Comparison of ENCODE assay signal across 9 cellular contexts in genomic region chr17:48611213-48611612, GRCh38. TPM values are rescaled to one million over a fixed set of nuclear protein-coding genes. Genes with fewer than 3 reads are reported as not detected.
DNase-seq lines count a peak whose midpoint lies in the region; ATAC-seq and FAIRE-seq lines count a peak whose summit lies in the region.
"Had no signal": no experiment of that assay in that cellular context is flagged by ENCODE, and none has a peak within 500 bp of the region (broad histone marks: within the 10 kb centered on the region; RNA-seq: fewer than 3 reads in every experiment).

No MANE protein-coding gene starts in this region.

- peak overlapping the region; percentile 92 to 99 for H3K4ac ChIP-seq in mesenchymal stem cell (ENCODE audit: low read depth in 1 of 2, low read length in 2 of 2)

- H3K27ac ChIP-seq in mesenchymal stem cell (ENCODE audit: low read length, poor library complexity, severe bottlenecking) = peak overlapping the region; percentile 64

- H3K23ac ChIP-seq in mesenchymal stem cell (ENCODE audit: low read length in 2 of 2) = peak overlapping the region in 1 of 2 experiments; percentile 86

- peak overlapping the region; percentile 96 for H3K4me3 Mint-ChIP-seq in activated T-helper 17 cell treated with anti-CD3 and anti-CD28 coated beads, Interleukin-2, amount 50 U/mL, for 72 hours

- no peaks in the 10 kb centered on the region for H3K9me3 Mint-ChIP-seq in activated T-helper 17 cell treated with anti-CD3 and anti-CD28 coated beads, Interleukin-2, amount 50 U/mL, for 72 hours

- H4K8ac ChIP-seq in mesenchymal stem cell (ENCODE audit: low read length) = peak overlapping the region; percentile 36

- H2BK120ac ChIP-seq in mesenchymal stem cell (ENCODE audit: low read depth, low read length) = peak overlapping the region; percentile 54

- peak overlapping the region; percentile 69 for H4K91ac ChIP-seq in mesenchymal stem cell (ENCODE audit: low read length)

- peaks cover 66% of the 10 kb centered on the region for H3K27me3 Mint-ChIP-seq in activated T-helper 17 cell treated with anti-CD3 and anti-CD28 coated beads, Interleukin-2, amount 50 U/mL, for 72 hours

- peak overlapping the region; percentile 65 to 87 for H3K4me3 ChIP-seq in mesenchymal stem cell (ENCODE audit: insufficient read depth in 1 of 2, low read depth in 1 of 2, low read length in 2 of 2)

- H3K14ac ChIP-seq in mesenchymal stem cell (ENCODE audit: low read length in 2 of 2) = no peak overlapping the region

- H2AK5ac ChIP-seq in mesenchymal stem cell (ENCODE audit: low read length, severe bottlenecking) = no peak overlapping the region

- H2BK15ac ChIP-seq in mesenchymal stem cell (ENCODE audit: low read depth, poor library complexity, severe bottlenecking) = peak overlapping the region; percentile 87

- no peaks in the 10 kb centered on the region for H3K9me3 ChIP-seq in mesenchymal stem cell (ENCODE audit: control insufficient read depth, low read length)

- peak overlapping the region; percentile 67 to 99 for H3K18ac ChIP-seq in mesenchymal stem cell (ENCODE audit: low read depth in 1 of 2, low read length in 2 of 2)

- peak overlapping the region; percentile 38 to 69 for H2BK12ac ChIP-seq in mesenchymal stem cell (ENCODE audit: low read length in 2 of 2)

- H3K4me1 Mint-ChIP-seq in activated T-helper 17 cell treated with anti-CD3 and anti-CD28 coated beads, Interleukin-2, amount 50 U/mL, for 72 hours = peaks cover 27% of the 10 kb centered on the region

- peak overlapping the region; percentile 98 for H2BK5ac ChIP-seq in mesenchymal stem cell (ENCODE audit: low read depth, low read length, poor library complexity, severe bottlenecking)

- DNase-seq in A172 (ENCODE audit: low spot score) = peak; percentile 34
- DNase-seq in GM19239 (ENCODE audit: insufficient read length, low spot score) = no peak
- peak; percentile 72 for DNase-seq in mesenchymal stem cell
- no peak for DNase-seq in SIG-M5 (lab: John Stamatoyannopoulos, UW)
- no peak for DNase-seq in SKM-1 treated with dmso at 0.1 percent for 144 hours (lab: John Stamatoyannopoulos, UW; ENCODE audit: unreplicated experiment)
- no peak for DNase-seq in iPS-NIHi7 (ENCODE audit: extremely low spot score)

- peaks cover 16% of the 10 kb centered on the region for H3K36me3 Mint-ChIP-seq in activated T-helper 17 cell treated with anti-CD3 and anti-CD28 coated beads, Interleukin-2, amount 50 U/mL, for 72 hours (ENCODE audit: low read depth)

- peaks cover 5 to 13% of the 10 kb centered on the region in 2 experiments for H3K36me3 ChIP-seq in mesenchymal stem cell (ENCODE audit: control insufficient read depth in 1 of 2, insufficient read depth in 2 of 2, low read depth in 1 of 2, low read length in 2 of 2)

- under 1% methylated on average over 15 of the region's 22 CpGs for WGBS in mesenchymal stem cell

- H2AFZ ChIP-seq in mesenchymal stem cell (ENCODE audit: low read depth, low read length) = no peak overlapping the region

- H3K4me2 ChIP-seq in mesenchymal stem cell (ENCODE audit: low read length, poor library complexity, severe bottlenecking) = peak overlapping the region; percentile 97

- peak overlapping the region; percentile 98 for H3K9ac ChIP-seq in mesenchymal stem cell (ENCODE audit: low read length)

- peak; percentile 15 for ATAC-seq in activated T-helper 17 cell treated with anti-CD3 and anti-CD28 coated beads, Interleukin-2, amount 50 U/mL, for 72 hours (replicated peaks)
- ATAC-seq in HG02981 (IDR thresholded peaks at IDR 0.05; ENCODE audit: unreplicated experiment) = no peak

- H3K27ac Mint-ChIP-seq in activated T-helper 17 cell treated with anti-CD3 and anti-CD28 coated beads, Interleukin-2, amount 50 U/mL, for 72 hours = peak overlapping the region; percentile 80

- peaks cover 14% of the 10 kb centered on the region for H3K79me1 ChIP-seq in mesenchymal stem cell (replicated peaks; ENCODE audit: low read length, poor library complexity, severe bottlenecking)

- FAIRE-seq in GM19239 (lab: Jason Lieb, UNC) = peak; percentile 37
- FAIRE-seq: bronchial epithelial cell had no signal

- H3K27me3 ChIP-seq in mesenchymal stem cell (ENCODE audit: control insufficient read depth in 1 of 2, insufficient read depth in 1 of 2, low read length in 2 of 2) = peaks cover 15 to 23% of the 10 kb centered on the region in 2 experiments

- H3K4me1 ChIP-seq in mesenchymal stem cell (ENCODE audit: control insufficient read depth, insufficient read depth, low read depth, low read length) = peaks cover 22% of the 10 kb centered on the region

RNA-seq across cellular contexts. Expression of gene HOXB7, which starts 0.4 kb away (rescaled TPM):
- 22.4 and 24.7 TPM in 2 replicates for total RNA-seq in A172 (2014; rRNA removed; shearing (Covaris generic))
- total RNA-seq in activated T-helper 17 cell treated with anti-CD3 and anti-CD28 coated beads, Interleukin-2, amount 50 U/mL, for 72 hours = under 1 TPM in 1 of 2 donors, not detected in 1; 0.95 TPM
- 108 TPM for polyA plus RNA-seq in mesenchymal stem cell (2013, experiment 1 of 2)
- 115 TPM for polyA plus RNA-seq in mesenchymal stem cell (2013, experiment 2 of 2)
- total RNA-seq: bronchial epithelial cell had no signal

RNA-seq across cellular contexts. Expression of gene HOXB8, which starts 3.9 kb away (rescaled TPM):
- 34.8 and 56.0 TPM in 2 replicates for total RNA-seq in A172 (2014; rRNA removed; shearing (Covaris generic))
- not detected for total RNA-seq in activated T-helper 17 cell treated with anti-CD3 and anti-CD28 coated beads, Interleukin-2, amount 50 U/mL, for 72 hours
- 53.4 TPM for polyA plus RNA-seq in mesenchymal stem cell (2013, experiment 1 of 2)
- 50.0 TPM for polyA plus RNA-seq in mesenchymal stem cell (2013, experiment 2 of 2)
- total RNA-seq: bronchial epithelial cell had no signal

RNA-seq across cellular contexts. Expression of gene HOXB6, which starts 6.4 kb away (rescaled TPM):
- 40.2 and 58.7 TPM in 2 replicates for total RNA-seq in A172 (2014; rRNA removed; shearing (Covaris generic))
- total RNA-seq in activated T-helper 17 cell treated with anti-CD3 and anti-CD28 coated beads, Interleukin-2, amount 50 U/mL, for 72 hours = under 1 TPM; 0.37 to 0.39 TPM
- 37.1 TPM for polyA plus RNA-seq in mesenchymal stem cell (2013, experiment 1 of 2)
- polyA plus RNA-seq in mesenchymal stem cell (2013, experiment 2 of 2) = 35.9 TPM
- total RNA-seq: bronchial epithelial cell had no signal

RNA-seq across cellular contexts. Expression of gene HOXB9, which starts 14.9 kb away (rescaled TPM):
- 6.2 and 8.3 TPM in 2 replicates for total RNA-seq in A172 (2014; rRNA removed; shearing (Covaris generic))
- total RNA-seq in activated T-helper 17 cell treated with anti-CD3 and anti-CD28 coated beads, Interleukin-2, amount 50 U/mL, for 72 hours = under 1 TPM; 0.40 to 0.58 TPM
- 47.3 TPM for polyA plus RNA-seq in mesenchymal stem cell (2013, experiment 1 of 2)
- 47.4 TPM for polyA plus RNA-seq in mesenchymal stem cell (2013, experiment 2 of 2)
- total RNA-seq: bronchial epithelial cell had no signal

RNA-seq across cellular contexts. Expression of gene HOXB5, which starts 17.6 kb away (rescaled TPM):
- total RNA-seq in A172 (2014; rRNA removed; shearing (Covaris generic)) = 2.0 and 2.4 TPM in 2 replicates
- not detected for total RNA-seq in activated T-helper 17 cell treated with anti-CD3 and anti-CD28 coated beads, Interleukin-2, amount 50 U/mL, for 72 hours
- 15.0 TPM for polyA plus RNA-seq in mesenchymal stem cell (2013, experiment 1 of 2)
- 14.1 TPM for polyA plus RNA-seq in mesenchymal stem cell (2013, experiment 2 of 2)
- total RNA-seq: bronchial epithelial cell had no signal

Comparison
In these comparisons a context has a peak if more than half of its experiments do, and no peak if none do; other contexts are left out.
1. DNase-seq: peak in A172 (single experiment) and mesenchymal stem cell (single experiment); none in GM19239 (single experiment), SIG-M5 (single experiment), SKM-1 treated with dmso at 0.1 percent for 144 hours (single experiment) and iPS-NIHi7 (single experiment).
2. RNA of gene HOXB7, which starts 0.4 kb away (total RNA-seq): 22.4 to 24.7 TPM in A172; 0.95 TPM in activated T-helper 17 cell treated with anti-CD3 and anti-CD28 coated beads, Interleukin-2, amount 50 U/mL, for 72 hours; every median in the first group is over 10 times any median in the second.
3. RNA of gene HOXB8, which starts 3.9 kb away (total RNA-seq): 34.8 to 56.0 TPM in A172; not detected in activated T-helper 17 cell treated with anti-CD3 and anti-CD28 coated beads, Interleukin-2, amount 50 U/mL, for 72 hours; every median in the first group is over 10 times any median in the second.
4. RNA of gene HOXB6, which starts 6.4 kb away (total RNA-seq): 40.2 to 58.7 TPM in A172; 0.37 to 0.39 TPM in activated T-helper 17 cell treated with anti-CD3 and anti-CD28 coated beads, Interleukin-2, amount 50 U/mL, for 72 hours; every median in the first group is over 10 times any median in the second.